ENCODE assay signal across 18 cellular contexts in the genomic region with DNA sequence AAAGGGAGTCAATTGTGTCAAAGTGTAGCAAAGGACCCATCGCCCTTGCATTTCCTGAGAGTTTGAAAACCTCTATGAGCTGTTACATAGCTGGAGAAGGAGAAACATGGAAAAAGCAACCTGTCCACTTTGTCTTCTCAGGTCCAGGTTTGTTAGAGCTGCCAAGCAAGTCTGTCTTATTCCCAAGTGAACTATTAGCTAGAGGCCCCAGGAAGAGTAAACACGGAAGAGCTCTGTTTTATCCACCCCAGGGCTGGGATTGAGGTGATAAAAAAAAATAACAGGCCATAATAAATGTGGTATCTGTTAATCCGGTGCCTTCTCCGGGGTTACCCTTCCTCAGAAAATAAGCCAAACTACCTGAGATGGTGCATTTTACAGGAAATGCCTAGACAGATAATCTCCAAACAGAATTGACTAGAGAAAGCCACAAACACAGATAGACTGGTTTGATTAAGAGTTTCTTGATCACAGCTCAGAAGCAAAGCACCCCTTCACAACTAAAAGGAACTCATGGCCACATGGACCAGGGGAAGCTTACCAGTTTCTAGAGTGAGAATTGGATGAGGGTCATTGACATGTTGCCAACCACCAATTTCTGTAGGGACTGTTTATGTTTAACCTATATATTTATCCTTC. TPM values are rescaled to one million over a fixed set of nuclear protein-coding genes. Genes with fewer than 3 reads are reported as not detected.
DNase-seq lines count a peak whose midpoint lies in the region; ATAC-seq and TF ChIP-seq lines count a peak whose summit lies in the region.
"Had no signal": no experiment of that assay in that cellular context is flagged by ENCODE, and none has a peak within 500 bp of the region (broad histone marks: within the 10 kb centered on the region; RNA-seq: fewer than 3 reads in every experiment).

No MANE protein-coding gene starts in this region.

- CTCF ChIA-PET in activated CD4-positive, alpha-beta T cell treated with anti-CD3 and anti-CD28 coated beads for 36 hours (lab: Charles Lee) = interaction anchor here (1.2 kb wide), 1 partner anchor 11 kb away, joined by 4 read pairs; no protein-coding TSS in a partner anchor
- CTCF ChIA-PET in activated CD4-positive, alpha-beta memory T cell treated with anti-CD3 and anti-CD28 coated beads for 36 hours (lab: Charles Lee) = no interaction called here

- TF ChIP-seq CTCF in nephron progenitor cell (IDR thresholded peaks at IDR 0.05) = no peak

- ATAC-seq in activated CD4-positive, alpha-beta T cell treated with anti-CD3 and anti-CD28 coated beads for 36 hours = peak; percentile 70
- ATAC-seq in GM21528 (IDR thresholded peaks at IDR 0.05; ENCODE audit: low FRiP score, unreplicated experiment) = no peak
- ATAC-seq: GM23338 had no signal

- intact Hi-C loops in activated CD4-positive, alpha-beta T cell treated with anti-CD3 and anti-CD28 coated beads for 36 hours (cut with DNase I, micrococcal nuclease) = no loop called here
- intact Hi-C loops in activated CD4-positive, alpha-beta memory T cell treated with anti-CD3 and anti-CD28 coated beads for 36 hours (cut with micrococcal nuclease) = no loop called here

- no peaks in the 10 kb centered on the region for H3K27me3 Mint-ChIP-seq in activated CD4-positive, alpha-beta T cell treated with anti-CD3 and anti-CD28 coated beads for 36 hours
- H3K27me3 Mint-ChIP-seq in activated CD4-positive, alpha-beta memory T cell treated with anti-CD3 and anti-CD28 coated beads for 36 hours = peaks cover 4% of the 10 kb centered on the region
- H3K27me3 Mint-ChIP-seq in nephron progenitor cell (ENCODE audit: low read depth, poor library complexity) = peaks cover 2% of the 10 kb centered on the region

- no peak overlapping the region for H3K27ac Mint-ChIP-seq in activated CD4-positive, alpha-beta T cell treated with anti-CD3 and anti-CD28 coated beads for 36 hours
- H3K27ac Mint-ChIP-seq in activated CD4-positive, alpha-beta memory T cell treated with anti-CD3 and anti-CD28 coated beads for 36 hours = no peak overlapping the region
- H3K27ac Mint-ChIP-seq in nephron progenitor cell = peak overlapping the region; percentile 62
- H3K27ac Mint-ChIP-seq: GM23338 had no signal

- peaks cover 18% of the 10 kb centered on the region for H3K4me1 Mint-ChIP-seq in activated CD4-positive, alpha-beta T cell treated with anti-CD3 and anti-CD28 coated beads for 36 hours
- peaks cover 23% of the 10 kb centered on the region for H3K4me1 Mint-ChIP-seq in activated CD4-positive, alpha-beta memory T cell treated with anti-CD3 and anti-CD28 coated beads for 36 hours (ENCODE audit: low read depth)
- peaks cover 5% of the 10 kb centered on the region for H3K4me1 Mint-ChIP-seq in nephron progenitor cell

- POLR2A ChIA-PET in activated CD4-positive, alpha-beta T cell treated with anti-CD3 and anti-CD28 coated beads for 36 hours (lab: Charles Lee) = no interaction called here
- POLR2A ChIA-PET in activated CD4-positive, alpha-beta memory T cell treated with anti-CD3 and anti-CD28 coated beads for 36 hours (lab: Charles Lee) = interaction anchor here (0.9 kb wide), 1 partner anchor 207 kb away, joined by 3 read pairs; no protein-coding TSS in a partner anchor

- H3K4me3 Mint-ChIP-seq in activated CD4-positive, alpha-beta T cell treated with anti-CD3 and anti-CD28 coated beads for 36 hours = no peak overlapping the region
- H3K4me3 Mint-ChIP-seq in activated CD4-positive, alpha-beta memory T cell treated with anti-CD3 and anti-CD28 coated beads for 36 hours = no peak overlapping the region
- no peak overlapping the region for H3K4me3 Mint-ChIP-seq in nephron progenitor cell
- H3K4me3 Mint-ChIP-seq: GM23338 had no signal

- H3K9me3 Mint-ChIP-seq in activated CD4-positive, alpha-beta T cell treated with anti-CD3 and anti-CD28 coated beads for 36 hours (ENCODE audit: low read depth) = no peaks in the 10 kb centered on the region
- no peaks in the 10 kb centered on the region for H3K9me3 Mint-ChIP-seq in activated CD4-positive, alpha-beta memory T cell treated with anti-CD3 and anti-CD28 coated beads for 36 hours
- no peaks in the 10 kb centered on the region for H3K9me3 Mint-ChIP-seq in nephron progenitor cell
- H3K9me3 Mint-ChIP-seq: GM23338 had no signal

- DNase-seq in activated CD4-positive, alpha-beta T cell treated with anti-CD3 and anti-CD28 coated beads for 36 hours = no peak
- DNase-seq in activated CD4-positive, alpha-beta T cell treated with anti-CD3 and anti-CD28 coated beads for 1 hour = no peak
- DNase-seq in HT-29 (ENCODE audit: low spot score) = peak; percentile 61
- peak; percentile 11 for DNase-seq in activated CD4-positive, alpha-beta memory T cell treated with anti-CD3 and anti-CD28 coated beads for 36 hours
- DNase-seq in nephron progenitor cell = no peak
- no peak for DNase-seq in central memory CD4-positive, alpha-beta T cell
- DNase-seq in NCI-H1694 treated with DMSO at 0.1 percent for 48 hours (lab: John Stamatoyannopoulos, UW) = no peak
- DNase-seq: activated CD4-positive, CD25-positive, alpha-beta regulatory T cell treated with anti-CD3 and anti-CD28 coated beads, Interleukin-2, amount 50 U/mL, for 72 hours; activated CD8-positive, alpha-beta memory T cell treated with anti-CD3 and anti-CD28 coated beads, Interleukin-2, amount 50 U/mL, for 4 hours; activated gamma-delta T cell; AML-193; IMR-90; NCI-H146; NCI-H2171 treated with DMSO at 0.1 percent for 48 hours; NCI-H82; upper lobe of left lung had no signal

- H3K36me3 Mint-ChIP-seq in activated CD4-positive, alpha-beta T cell treated with anti-CD3 and anti-CD28 coated beads for 36 hours (ENCODE audit: low read depth) = no peaks in the 10 kb centered on the region
- no peaks in the 10 kb centered on the region for H3K36me3 Mint-ChIP-seq in activated CD4-positive, alpha-beta memory T cell treated with anti-CD3 and anti-CD28 coated beads for 36 hours
- H3K36me3 Mint-ChIP-seq in nephron progenitor cell (ENCODE audit: low read depth) = no peaks in the 10 kb centered on the region

RNA-seq across cellular contexts. Expression of a gene that starts 35.9 kb away (rescaled TPM):
- total RNA-seq in activated CD4-positive, alpha-beta T cell treated with anti-CD3 and anti-CD28 coated beads for 36 hours = 1 to 10 TPM; 8.5 to 9.5 TPM
- 29.9 and 32.1 TPM in 2 replicates for total RNA-seq in HT-29 (2014; rRNA removed; shearing (Covaris generic))
- 10 to 100 TPM; 15.0 to 16.0 TPM for total RNA-seq in activated CD4-positive, alpha-beta memory T cell treated with anti-CD3 and anti-CD28 coated beads for 36 hours

Comparison
In these comparisons a context has a peak if more than half of its experiments do, and no peak if none do; other contexts are left out.
1. DNase-seq: peak in HT-29 (single experiment) and activated CD4-positive, alpha-beta memory T cell treated with anti-CD3 and anti-CD28 coated beads for 36 hours (single experiment); none in activated CD4-positive, alpha-beta T cell treated with anti-CD3 and anti-CD28 coated beads for 36 hours (single experiment), activated CD4-positive, alpha-beta T cell treated with anti-CD3 and anti-CD28 coated beads for 1 hour (single experiment), nephron progenitor cell (single experiment), central memory CD4-positive, alpha-beta T cell (single experiment) and NCI-H1694 treated with DMSO at 0.1 percent for 48 hours (single experiment).